In genomic region chr1:38015978-38016640, GRCh38 we compare ENCODE assay signal across 10 cellular contexts. TPM values are rescaled to one million over a fixed set of nuclear protein-coding genes. Genes with fewer than 3 reads are reported as not detected.
A peak's percentile ranks its signal among the peaks of the same experiment; 100 is the strongest.
DNase-seq lines count a peak whose midpoint lies in the region; ATAC-seq and TF ChIP-seq lines count a peak whose summit lies in the region.
"Had no signal": no experiment of that assay in that cellular context is flagged by ENCODE, and none has a peak within 500 bp of the region (broad histone marks: within the 10 kb centered on the region; RNA-seq: fewer than 3 reads in every experiment).

No MANE protein-coding gene starts in this region.

- WGBS in liver, result 75% methylated on average over 6 of the region's 6 CpGs
- whole genome bisulfite sequencing in tibial nerve, 2 donors, result 17% methylated on average over 6 of the region's 6 CpGs

- TF ChIP-seq POLR2A in tibial nerve (IDR thresholded peaks at IDR 0.05), result no peak

- TF ChIP-seq EP300 in tibial nerve (IDR thresholded peaks at IDR 0.05), result no peak

- H3K27ac ChIP-seq in liver (ENCODE audit: low read depth in 1 of 2, low read length in 2 of 2), result peak overlapping the region; percentile 30 to 38
- peak overlapping the region; percentile 43 to 94 (median 78) for H3K27ac ChIP-seq in tibial nerve
- no peak overlapping the region for H3K27ac ChIP-seq in foreskin keratinocyte

- TF ChIP-seq CTCF in choroid plexus epithelial cell (conservative IDR thresholded peaks at IDR 0.05; ENCODE audit: low read depth, low read length) (no peak), liver (IDR thresholded peaks at IDR 0.05; ENCODE audit: low read depth, low read length, missing input control) (no peak), tibial nerve (IDR thresholded peaks at IDR 0.05) (no peak), foreskin keratinocyte (conservative IDR thresholded peaks at IDR 0.05) (no peak)

- H3K4me1 ChIP-seq in liver (ENCODE audit: control insufficient read depth in 4 of 4, insufficient read depth in 4 of 4, low read length in 3 of 4), result peaks cover 5 to 30% (median 22%) of the 10 kb centered on the region in 4 donors
- H3K4me1 ChIP-seq in tibial nerve, result peaks cover 0 to 57% (median 30%) of the 10 kb centered on the region in 4 donors
- H3K4me1 ChIP-seq in foreskin keratinocyte, result peaks cover 4% of the 10 kb centered on the region

- H3K36me3 ChIP-seq in liver (ENCODE audit: control insufficient read depth in 4 of 4, insufficient read depth in 3 of 4, low read depth in 1 of 4, low read length in 3 of 4) (peaks cover 1 to 46% (median 34%) of the 10 kb centered on the region in 4 donors), tibial nerve (peaks cover 0 to 38% (median 9%) of the 10 kb centered on the region in 3 donors)

- H3K27me3 ChIP-seq in liver (ENCODE audit: control insufficient read depth in 4 of 4, insufficient read depth in 4 of 4, low read length in 3 of 4) (no peaks in the 10 kb centered on the region), tibial nerve (no peaks in the 10 kb centered on the region), foreskin keratinocyte (no peaks in the 10 kb centered on the region)

- H3K9ac ChIP-seq in liver (ENCODE audit: low read depth in 1 of 2, low read length in 2 of 2), result peak overlapping the region in 1 of 2 donors; percentile 54

- DNase-seq in activated effector memory CD4-positive, alpha-beta T cell treated with anti-CD3 and anti-CD28 coated beads, Interleukin-2, amount 50 U/mL, for 16 hours, result peak; percentile 48
- DNase-seq in activated effector memory CD4-positive, alpha-beta T cell treated with Interleukin-2 at 50 U/mL for 16 hours, result no peak
- DNase-seq in choroid plexus epithelial cell (ENCODE audit: low read depth), result peak; percentile 56
- no peak for DNase-seq in tibial nerve (ENCODE audit: low spot score in 2 of 2)
- DNase-seq in central memory CD4-positive, alpha-beta T cell, result no peak
- DNase-seq in foreskin keratinocyte, result no peak
- DNase-seq in stimulated activated CD4-positive, alpha-beta T cell treated with anti-CD3 and anti-CD28 coated beads, Interleukin-4, amount 100 ng/mL, for 4 hours, result no peak

- peak in 1 of 2 donors; percentile 6 for TF ChIP-seq RAD21 in liver (IDR thresholded peaks at IDR 0.05)

- no peak for ATAC-seq in foreskin keratinocyte

- H3K4me3 ChIP-seq in choroid plexus epithelial cell (ENCODE audit: low read depth, low read length) (no peak overlapping the region), liver (ENCODE audit: low read depth in 1 of 3, low read length in 3 of 3) (no peak overlapping the region), tibial nerve (no peak overlapping the region)

- H3K9me3 ChIP-seq in liver (ENCODE audit: control insufficient read depth in 4 of 4, low read length in 3 of 4) (no peaks in the 10 kb centered on the region), tibial nerve (no peaks in the 10 kb centered on the region)

TF ChIP-seq in liver, 16 proteins besides CTCF, POLR2A, EP300 and RAD21:
- TF ChIP-seq FOXA1 (IDR thresholded peaks at IDR 0.05), result no peak

RNA-seq across cellular contexts. Expression of gene UTP11, which starts 3.6 kb away (rescaled TPM):
- total RNA-seq in liver (10 to 100 TPM; 11.0 to 17.8 TPM), tibial nerve (10 to 100 TPM; 16.5 to 36.8 (median 25.7) TPM), foreskin keratinocyte (51.0 and 65.2 TPM in 2 replicates)
- polyA plus RNA-seq in liver (10 to 100 TPM; 11.0 to 12.6 TPM), foreskin keratinocyte (50.6 and 64.0 TPM in 2 replicates)

RNA-seq across cellular contexts. Expression of gene FHL3, which starts 10.8 kb away (rescaled TPM):
- 1 to 10 TPM; 2.7 to 4.2 TPM for total RNA-seq in liver
- polyA plus RNA-seq in liver, result 1 to 10 TPM; 1.7 to 2.9 TPM
- 10 to 100 TPM; 25.1 to 32.7 (median 26.6) TPM for total RNA-seq in tibial nerve
- total RNA-seq in foreskin keratinocyte, result 12.1 and 15.8 TPM in 2 replicates
- 22.9 and 32.8 TPM in 2 replicates for polyA plus RNA-seq in foreskin keratinocyte

RNA-seq across cellular contexts. Expression of gene SF3A3, which starts 26.3 kb away (rescaled TPM):
- total RNA-seq in liver (10 to 100 TPM; 30.2 to 39.6 TPM), tibial nerve (10 to 100 TPM; 51.0 to 67.8 (median 62.8) TPM), foreskin keratinocyte (77.6 and 102 TPM in 2 replicates)
- polyA plus RNA-seq in liver (10 to 100 TPM; 16.6 to 21.2 TPM), foreskin keratinocyte (40.1 and 49.1 TPM in 2 replicates)

RNA-seq across cellular contexts. Expression of gene POU3F1, which starts 30.5 kb away (rescaled TPM):
- total RNA-seq in liver (not detected), tibial nerve (10 to 100 TPM; 11.6 to 53.4 (median 24.8) TPM), foreskin keratinocyte (0.14 and 0.25 TPM in 2 replicates)
- polyA plus RNA-seq in liver (not detected), foreskin keratinocyte (0.08 and 0.12 TPM in 2 replicates)
- total RNA-seq: epithelial cell of proximal tubule, NCI-H460 had no signal

Comparison
In these comparisons a context has a peak if more than half of its experiments do, and no peak if none do; other contexts are left out.
1. DNase-seq: peak in activated effector memory CD4-positive, alpha-beta T cell treated with anti-CD3 and anti-CD28 coated beads, Interleukin-2, amount 50 U/mL, for 16 hours (single experiment) and choroid plexus epithelial cell (single experiment); none in activated effector memory CD4-positive, alpha-beta T cell treated with Interleukin-2 at 50 U/mL for 16 hours (single experiment), tibial nerve (0 of 2), central memory CD4-positive, alpha-beta T cell (single experiment), foreskin keratinocyte (0 of 2) and stimulated activated CD4-positive, alpha-beta T cell treated with anti-CD3 and anti-CD28 coated beads, Interleukin-4, amount 100 ng/mL, for 4 hours (0 of 2).